Comparison of ENCODE assay signal across 9 cellular contexts in genomic region chr21:26732442-26733221, GRCh38.
A peak's percentile ranks its signal among the peaks of the same experiment; 100 is the strongest.
DNase-seq lines count a peak whose midpoint lies in the region; ATAC-seq and TF ChIP-seq lines count a peak whose summit lies in the region.
"Had no signal": no experiment of that assay in that cellular context is flagged by ENCODE, and none has a peak within 500 bp of the region (broad histone marks: within the 10 kb centered on the region; RNA-seq: fewer than 3 reads in every experiment).

No MANE protein-coding gene starts in this region.

- H3K9me3 ChIP-seq in left lung = no peaks in the 10 kb centered on the region

- H3K4me3 ChIP-seq in left lung = no peak overlapping the region

- intact Hi-C loops in left lung (cut with DNase I) = no loop called here
- intact Hi-C loops in posterior vena cava (cut with DNase I) = loop anchor here in 1 of 2 donors (10.0 kb wide), 1 partner anchor 1662 kb away; no protein-coding TSS in a partner anchor

- H3K36me3 ChIP-seq in left lung = no peaks in the 10 kb centered on the region

- no peak overlapping the region for H3K27ac ChIP-seq in left lung
- H3K27ac ChIP-seq in substantia nigra (ENCODE audit: low read depth, low read length, poor library complexity, severe bottlenecking) = no peak overlapping the region

- peak; percentile 91 for ATAC-seq in left lung
- ATAC-seq: CD8-positive, alpha-beta T cell had no signal

- TF ChIP-seq CTCF in left lung (IDR thresholded peaks at IDR 0.05) = peak; percentile 46 to 54

- no peaks in the 10 kb centered on the region for H3K4me1 ChIP-seq in left lung

- DNase-seq in NCI-H2171 treated with DMSO at 0.1 percent for 48 hours (lab: John Stamatoyannopoulos, UW) (peak; percentile 17), NCI-H2171 (lab: John Stamatoyannopoulos, UW) (no peak), NCI-H226 (peak; percentile 24), cerebellar cortex (ENCODE audit: low spot score) (peak; percentile 34), left lung (no peak), substantia nigra (lab: John Stamatoyannopoulos, UW) (peak in 34 of 49 donors; percentile 4 to 62 (median 23)), NCI-H345 treated with DMSO at 0.1 percent for 48 hours (lab: John Stamatoyannopoulos, UW; ENCODE audit: unreplicated experiment) (no peak), posterior vena cava (ENCODE audit: low spot score) (no peak)

- no peaks in the 10 kb centered on the region for H3K27me3 ChIP-seq in left lung

Comparison
In these comparisons a context has a peak if more than half of its experiments do, and no peak if none do; other contexts are left out.
1. DNase-seq: peak in NCI-H2171 treated with DMSO at 0.1 percent for 48 hours (single experiment), NCI-H226 (single experiment), cerebellar cortex (single experiment) and substantia nigra (34 of 49); none in NCI-H2171 (single experiment), left lung (0 of 2), NCI-H345 treated with DMSO at 0.1 percent for 48 hours (single experiment) and posterior vena cava (single experiment).